Comparison of ENCODE assay signal across 8 cellular contexts in genomic region chr11:35485656-35486318, GRCh38. TPM values are rescaled to one million over a fixed set of nuclear protein-coding genes. Genes with fewer than 3 reads are reported as not detected.
DNase-seq lines count a peak whose midpoint lies in the region; ATAC-seq and TF ChIP-seq lines count a peak whose summit lies in the region.

No MANE protein-coding gene starts in this region.

- in situ Hi-C loops in astrocyte of the cerebellum (cut with HindIII; ENCODE audit: low sequenced_read_pairs): no loop called here

- H3K4me1 ChIP-seq in hepatocyte (ENCODE audit: insufficient read depth) (no peaks in the 10 kb centered on the region), skeletal muscle satellite cell (ENCODE audit: control insufficient read depth, insufficient read depth, low read length) (peaks cover 33% of the 10 kb centered on the region)

- TF ChIP-seq CTCF in astrocyte of the cerebellum (IDR thresholded peaks at IDR 0.05; ENCODE audit: low read depth, low read length, missing control alignments): peak; percentile 91
- TF ChIP-seq CTCF in hepatocyte (IDR thresholded peaks at IDR 0.05; ENCODE audit: poor library complexity): peak; percentile 88

- no peaks in the 10 kb centered on the region for H4K20me1 ChIP-seq in hepatocyte (ENCODE audit: insufficient read depth, poor library complexity, severe bottlenecking)

- DNase-seq in NCI-H187 (lab: John Stamatoyannopoulos, UW): peak; percentile 84 to 86
- DNase-seq in T-helper 9 cell: peak; percentile 64
- peak; percentile 63 for DNase-seq in astrocyte of the cerebellum (ENCODE audit: low read depth)
- DNase-seq in hepatocyte (ENCODE audit: low spot score): peak; percentile 90
- DNase-seq in GF-D8 (lab: John Stamatoyannopoulos, UW): no peak

- H3K9me3 ChIP-seq in hepatocyte (ENCODE audit: low read depth) (no peaks in the 10 kb centered on the region), skeletal muscle satellite cell (replicated peaks; ENCODE audit: low read length) (peaks cover 8% of the 10 kb centered on the region)

- H3K9ac ChIP-seq in skeletal muscle satellite cell (ENCODE audit: low read depth, low read length): peak overlapping the region; percentile 12

- no peak overlapping the region for H2AFZ ChIP-seq in hepatocyte

- H3K27me3 ChIP-seq in hepatocyte (no peaks in the 10 kb centered on the region), skeletal muscle satellite cell (ENCODE audit: control insufficient read depth, insufficient read depth, low read length) (no peaks in the 10 kb centered on the region)

- H3K36me3 ChIP-seq in hepatocyte (replicated peaks; ENCODE audit: insufficient read depth, low read depth): no peaks in the 10 kb centered on the region
- H3K36me3 ChIP-seq in skeletal muscle satellite cell (ENCODE audit: insufficient read depth, low read length): no peaks in the 10 kb centered on the region

- H3K4me3 ChIP-seq in astrocyte of the cerebellum (ENCODE audit: low read depth, low read length): no peak overlapping the region
- no peak overlapping the region for H3K4me3 ChIP-seq in hepatocyte
- no peak overlapping the region for H3K4me3 ChIP-seq in skeletal muscle satellite cell (ENCODE audit: low read length)

- peak; percentile 92 for ATAC-seq in GM18498 (IDR thresholded peaks at IDR 0.05; ENCODE audit: unreplicated experiment)
- ATAC-seq in HG02763 (IDR thresholded peaks at IDR 0.05; ENCODE audit: unreplicated experiment): peak; percentile 82

- no peaks in the 10 kb centered on the region for H3K9me2 ChIP-seq in hepatocyte (replicated peaks; ENCODE audit: insufficient read depth)

- H3K27ac ChIP-seq in hepatocyte: no peak overlapping the region

- H3K79me2 ChIP-seq in hepatocyte: no peaks in the 10 kb centered on the region

- H3K4me2 ChIP-seq in hepatocyte (no peak overlapping the region), skeletal muscle satellite cell (ENCODE audit: low read length) (no peak overlapping the region)

- 26% methylated on average over 12 of the region's 12 CpGs for WGBS in hepatocyte (ENCODE audit: low lambda C conversion rate, missing lambda C conversion rate)

RNA-seq across cellular contexts. Expression of gene PAMR1, which starts 39.6 kb away (rescaled TPM):
- 24.8 and 31.1 TPM in 2 replicates for total RNA-seq in hepatocyte
- 26.3 and 35.2 TPM in 2 replicates for polyA plus RNA-seq in hepatocyte
- total RNA-seq in skeletal muscle satellite cell (2012; rRNA removed): 150 and 163 TPM in 2 replicates
